Comparison of ENCODE assay signal across 1 cellular context in the genomic region with DNA sequence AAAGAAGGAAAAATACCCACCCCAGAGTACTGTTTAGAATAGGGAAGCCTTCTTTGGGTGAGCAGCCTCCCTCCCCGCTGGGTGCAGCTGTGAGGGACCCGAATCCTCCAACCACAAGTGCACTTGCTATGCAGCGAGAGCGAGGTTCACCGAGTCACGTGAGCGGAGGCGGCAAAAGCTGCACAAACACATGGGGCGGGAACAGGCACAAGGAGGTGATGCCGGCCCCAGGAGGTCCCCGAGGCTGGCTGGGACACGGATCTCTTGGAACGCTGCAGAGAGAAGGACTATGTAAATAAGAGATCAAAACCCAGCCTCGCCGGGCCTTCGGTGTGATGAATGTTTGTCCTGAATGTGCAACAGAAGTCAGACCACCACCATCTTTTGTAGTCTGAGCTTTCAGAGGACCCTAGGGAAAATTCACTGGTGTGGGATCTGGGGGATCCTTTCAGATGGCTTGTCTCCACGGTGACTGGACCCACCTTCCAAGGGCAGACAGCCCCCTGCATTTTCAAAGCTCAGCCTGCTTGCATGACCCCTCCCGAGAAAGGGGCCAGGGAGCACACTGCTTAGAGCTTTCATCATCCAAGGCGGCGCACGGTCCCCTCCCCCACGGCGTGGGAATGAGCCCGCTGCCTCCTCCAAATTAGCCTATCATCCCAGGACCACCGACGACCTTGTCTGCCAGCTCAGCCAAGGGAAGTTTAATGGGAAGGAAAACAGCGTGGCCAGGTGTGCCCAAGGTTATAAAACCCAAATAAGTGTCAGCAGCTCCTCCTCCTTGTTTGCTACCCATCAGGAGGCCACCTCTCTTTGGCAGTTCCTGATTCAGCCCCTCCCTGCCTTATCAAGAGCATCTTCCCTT.
TF ChIP-seq lines count a peak whose summit lies in the region.

No MANE protein-coding gene starts in this region.

TF ChIP-seq in HepG2, 621 proteins besides CTCF, POLR2A, EP300 and RAD21 (continued from another document and continues in another):
- TF ChIP-seq NFATC3 (CRISPR knock-in tag; IDR thresholded peaks at IDR 0.05) (no peak), ZFP36L2 (CRISPR knock-in tag; IDR thresholded peaks at IDR 0.05) (no peak), MED8 (CRISPR knock-in tag; IDR thresholded peaks at IDR 0.05; ENCODE audit: insufficient replicate concordance) (no peak), CCDC6 (CRISPR knock-in tag; IDR thresholded peaks at IDR 0.05) (peak; percentile 38; the same call in 1 of the 2 replicates), BHLHE40 (IDR thresholded peaks at IDR 0.05; ENCODE audit: low read length) (0 out of 2 replicates have a peak, but pooled peaks have one; percentile 48), ZNF274 (CRISPR knock-in tag; IDR thresholded peaks at IDR 0.05) (0 out of 2 replicates have a peak, but pooled peaks have one; percentile 39), KDM5B (CRISPR knock-in tag; IDR thresholded peaks at IDR 0.05; ENCODE audit: borderline replicate concordance) (peak; percentile 31; the same call in 1 of the 2 replicates), ZC3H4 (CRISPR knock-in tag; IDR thresholded peaks at IDR 0.05; ENCODE audit: borderline replicate concordance) (no peak), ARHGAP35 (CRISPR knock-in tag; IDR thresholded peaks at IDR 0.05; ENCODE audit: borderline replicate concordance) (no peak), SATB2 (CRISPR knock-in tag; IDR thresholded peaks at IDR 0.05) (0 out of 2 replicates have a peak, but pooled peaks have one; percentile 57), ZNF256 (CRISPR knock-in tag; conservative IDR thresholded peaks at IDR 0.05) (no peak), ZNF710 (CRISPR knock-in tag; IDR thresholded peaks at IDR 0.05; ENCODE audit: borderline replicate concordance) (no peak), SKIL (CRISPR knock-in tag; IDR thresholded peaks at IDR 0.05; ENCODE audit: borderline replicate concordance) (no peak), ZNF441 (CRISPR knock-in tag; IDR thresholded peaks at IDR 0.05; ENCODE audit: borderline replicate concordance) (no peak), MLX (CRISPR knock-in tag; IDR thresholded peaks at IDR 0.05) (no peak), RFXAP (CRISPR knock-in tag; IDR thresholded peaks at IDR 0.05; ENCODE audit: borderline replicate concordance) (no peak), NFKB2 (CRISPR knock-in tag; IDR thresholded peaks at IDR 0.05; ENCODE audit: borderline replicate concordance) (peak; percentile 74; the same call in 1 of the 2 replicates), DMAP1 (CRISPR knock-in tag; IDR thresholded peaks at IDR 0.05) (no peak), TEAD2 (CRISPR knock-in tag; IDR thresholded peaks at IDR 0.05) (0 out of 2 replicates have a peak, but pooled peaks have one; percentile 51)
- TF ChIP-seq, protein P1, sequence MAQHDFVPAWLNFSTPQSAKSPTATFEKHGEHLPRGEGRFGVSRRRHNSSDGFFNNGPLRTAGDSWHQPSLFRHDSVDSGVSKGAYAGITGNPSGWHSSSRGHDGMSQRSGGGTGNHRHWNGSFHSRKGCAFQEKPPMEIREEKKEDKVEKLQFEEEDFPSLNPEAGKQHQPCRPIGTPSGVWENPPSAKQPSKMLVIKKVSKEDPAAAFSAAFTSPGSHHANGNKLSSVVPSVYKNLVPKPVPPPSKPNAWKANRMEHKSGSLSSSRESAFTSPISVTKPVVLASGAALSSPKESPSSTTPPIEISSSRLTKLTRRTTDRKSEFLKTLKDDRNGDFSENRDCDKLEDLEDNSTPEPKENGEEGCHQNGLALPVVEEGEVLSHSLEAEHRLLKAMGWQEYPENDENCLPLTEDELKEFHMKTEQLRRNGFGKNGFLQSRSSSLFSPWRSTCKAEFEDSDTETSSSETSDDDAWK (CRISPR knock-in tag; IDR thresholded peaks at IDR 0.05) = no peak
- TF ChIP-seq, protein P2, sequence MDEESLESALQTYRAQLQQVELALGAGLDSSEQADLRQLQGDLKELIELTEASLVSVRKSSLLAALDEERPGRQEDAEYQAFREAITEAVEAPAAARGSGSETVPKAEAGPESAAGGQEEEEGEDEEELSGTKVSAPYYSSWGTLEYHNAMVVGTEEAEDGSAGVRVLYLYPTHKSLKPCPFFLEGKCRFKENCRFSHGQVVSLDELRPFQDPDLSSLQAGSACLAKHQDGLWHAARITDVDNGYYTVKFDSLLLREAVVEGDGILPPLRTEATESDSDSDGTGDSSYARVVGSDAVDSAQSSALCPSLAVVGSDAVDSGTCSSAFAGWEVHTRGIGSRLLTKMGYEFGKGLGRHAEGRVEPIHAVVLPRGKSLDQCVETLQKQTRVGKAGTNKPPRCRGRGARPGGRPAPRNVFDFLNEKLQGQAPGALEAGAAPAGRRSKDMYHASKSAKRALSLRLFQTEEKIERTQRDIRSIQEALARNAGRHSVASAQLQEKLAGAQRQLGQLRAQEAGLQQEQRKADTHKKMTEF (CRISPR knock-in tag; IDR thresholded peaks at IDR 0.05) = no peak
- TF ChIP-seq, protein P3, sequence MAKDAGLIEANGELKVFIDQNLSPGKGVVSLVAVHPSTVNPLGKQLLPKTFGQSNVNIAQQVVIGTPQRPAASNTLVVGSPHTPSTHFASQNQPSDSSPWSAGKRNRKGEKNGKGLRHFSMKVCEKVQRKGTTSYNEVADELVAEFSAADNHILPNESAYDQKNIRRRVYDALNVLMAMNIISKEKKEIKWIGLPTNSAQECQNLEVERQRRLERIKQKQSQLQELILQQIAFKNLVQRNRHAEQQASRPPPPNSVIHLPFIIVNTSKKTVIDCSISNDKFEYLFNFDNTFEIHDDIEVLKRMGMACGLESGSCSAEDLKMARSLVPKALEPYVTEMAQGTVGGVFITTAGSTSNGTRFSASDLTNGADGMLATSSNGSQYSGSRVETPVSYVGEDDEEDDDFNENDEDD (CRISPR knock-in tag; IDR thresholded peaks at IDR 0.05; ENCODE audit: borderline replicate concordance) = peak; percentile 88
- TF ChIP-seq, protein P4, sequence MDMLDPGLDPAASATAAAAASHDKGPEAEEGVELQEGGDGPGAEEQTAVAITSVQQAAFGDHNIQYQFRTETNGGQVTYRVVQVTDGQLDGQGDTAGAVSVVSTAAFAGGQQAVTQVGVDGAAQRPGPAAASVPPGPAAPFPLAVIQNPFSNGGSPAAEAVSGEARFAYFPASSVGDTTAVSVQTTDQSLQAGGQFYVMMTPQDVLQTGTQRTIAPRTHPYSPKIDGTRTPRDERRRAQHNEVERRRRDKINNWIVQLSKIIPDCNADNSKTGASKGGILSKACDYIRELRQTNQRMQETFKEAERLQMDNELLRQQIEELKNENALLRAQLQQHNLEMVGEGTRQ (IDR thresholded peaks at IDR 0.05; ENCODE audit: low read depth, low read length) = no peak
- TF ChIP-seq, protein P4 (CRISPR knock-in tag; IDR thresholded peaks at IDR 0.05; ENCODE audit: borderline replicate concordance) = peak; percentile 73; the same call in 1 of the 2 replicates
- TF ChIP-seq, protein P5, sequence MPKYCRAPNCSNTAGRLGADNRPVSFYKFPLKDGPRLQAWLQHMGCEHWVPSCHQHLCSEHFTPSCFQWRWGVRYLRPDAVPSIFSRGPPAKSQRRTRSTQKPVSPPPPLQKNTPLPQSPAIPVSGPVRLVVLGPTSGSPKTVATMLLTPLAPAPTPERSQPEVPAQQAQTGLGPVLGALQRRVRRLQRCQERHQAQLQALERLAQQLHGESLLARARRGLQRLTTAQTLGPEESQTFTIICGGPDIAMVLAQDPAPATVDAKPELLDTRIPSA (CRISPR knock-in tag; IDR thresholded peaks at IDR 0.05; ENCODE audit: borderline replicate concordance) = no peak
- TF ChIP-seq, protein P6, sequence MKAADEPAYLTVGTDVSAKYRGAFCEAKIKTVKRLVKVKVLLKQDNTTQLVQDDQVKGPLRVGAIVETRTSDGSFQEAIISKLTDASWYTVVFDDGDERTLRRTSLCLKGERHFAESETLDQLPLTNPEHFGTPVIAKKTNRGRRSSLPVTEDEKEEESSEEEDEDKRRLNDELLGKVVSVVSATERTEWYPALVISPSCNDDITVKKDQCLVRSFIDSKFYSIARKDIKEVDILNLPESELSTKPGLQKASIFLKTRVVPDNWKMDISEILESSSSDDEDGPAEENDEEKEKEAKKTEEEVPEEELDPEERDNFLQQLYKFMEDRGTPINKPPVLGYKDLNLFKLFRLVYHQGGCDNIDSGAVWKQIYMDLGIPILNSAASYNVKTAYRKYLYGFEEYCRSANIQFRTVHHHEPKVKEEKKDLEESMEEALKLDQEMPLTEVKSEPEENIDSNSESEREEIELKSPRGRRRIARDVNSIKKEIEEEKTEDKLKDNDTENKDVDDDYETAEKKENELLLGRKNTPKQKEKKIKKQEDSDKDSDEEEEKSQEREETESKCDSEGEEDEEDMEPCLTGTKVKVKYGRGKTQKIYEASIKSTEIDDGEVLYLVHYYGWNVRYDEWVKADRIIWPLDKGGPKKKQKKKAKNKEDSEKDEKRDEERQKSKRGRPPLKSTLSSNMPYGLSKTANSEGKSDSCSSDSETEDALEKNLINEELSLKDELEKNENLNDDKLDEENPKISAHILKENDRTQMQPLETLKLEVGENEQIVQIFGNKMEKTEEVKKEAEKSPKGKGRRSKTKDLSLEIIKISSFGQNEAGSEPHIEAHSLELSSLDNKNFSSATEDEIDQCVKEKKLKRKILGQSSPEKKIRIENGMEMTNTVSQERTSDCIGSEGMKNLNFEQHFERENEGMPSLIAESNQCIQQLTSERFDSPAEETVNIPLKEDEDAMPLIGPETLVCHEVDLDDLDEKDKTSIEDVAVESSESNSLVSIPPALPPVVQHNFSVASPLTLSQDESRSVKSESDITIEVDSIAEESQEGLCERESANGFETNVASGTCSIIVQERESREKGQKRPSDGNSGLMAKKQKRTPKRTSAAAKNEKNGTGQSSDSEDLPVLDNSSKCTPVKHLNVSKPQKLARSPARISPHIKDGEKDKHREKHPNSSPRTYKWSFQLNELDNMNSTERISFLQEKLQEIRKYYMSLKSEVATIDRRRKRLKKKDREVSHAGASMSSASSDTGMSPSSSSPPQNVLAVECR (CRISPR knock-in tag; IDR thresholded peaks at IDR 0.05; ENCODE audit: borderline replicate concordance) = no peak
- TF ChIP-seq, protein P7, sequence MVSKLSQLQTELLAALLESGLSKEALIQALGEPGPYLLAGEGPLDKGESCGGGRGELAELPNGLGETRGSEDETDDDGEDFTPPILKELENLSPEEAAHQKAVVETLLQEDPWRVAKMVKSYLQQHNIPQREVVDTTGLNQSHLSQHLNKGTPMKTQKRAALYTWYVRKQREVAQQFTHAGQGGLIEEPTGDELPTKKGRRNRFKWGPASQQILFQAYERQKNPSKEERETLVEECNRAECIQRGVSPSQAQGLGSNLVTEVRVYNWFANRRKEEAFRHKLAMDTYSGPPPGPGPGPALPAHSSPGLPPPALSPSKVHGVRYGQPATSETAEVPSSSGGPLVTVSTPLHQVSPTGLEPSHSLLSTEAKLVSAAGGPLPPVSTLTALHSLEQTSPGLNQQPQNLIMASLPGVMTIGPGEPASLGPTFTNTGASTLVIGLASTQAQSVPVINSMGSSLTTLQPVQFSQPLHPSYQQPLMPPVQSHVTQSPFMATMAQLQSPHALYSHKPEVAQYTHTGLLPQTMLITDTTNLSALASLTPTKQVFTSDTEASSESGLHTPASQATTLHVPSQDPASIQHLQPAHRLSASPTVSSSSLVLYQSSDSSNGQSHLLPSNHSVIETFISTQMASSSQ (IDR thresholded peaks at IDR 0.05; ENCODE audit: low read depth) = no peak
- TF ChIP-seq, protein P7 (CRISPR knock-in tag; IDR thresholded peaks at IDR 0.05; ENCODE audit: borderline replicate concordance) = no peak
- TF ChIP-seq, protein P8, sequence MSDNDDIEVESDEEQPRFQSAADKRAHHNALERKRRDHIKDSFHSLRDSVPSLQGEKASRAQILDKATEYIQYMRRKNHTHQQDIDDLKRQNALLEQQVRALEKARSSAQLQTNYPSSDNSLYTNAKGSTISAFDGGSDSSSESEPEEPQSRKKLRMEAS (IDR thresholded peaks at IDR 0.05) = peak; percentile 82
